In genomic region chr14:99124482-99125104, GRCh38 we compare ENCODE assay signal across 29 cellular contexts.
A peak's percentile ranks its signal among the peaks of the same experiment; 100 is the strongest.
DNase-seq lines count a peak whose midpoint lies in the region; ATAC-seq, FAIRE-seq and TF ChIP-seq lines count a peak whose summit lies in the region.
"Had no signal": no experiment of that assay in that cellular context is flagged by ENCODE, and none has a peak within 500 bp of the region (broad histone marks: within the 10 kb centered on the region; RNA-seq: fewer than 3 reads in every experiment).

No MANE protein-coding gene starts in this region.

- no peak for ATAC-seq in activated CD8-positive, alpha-beta memory T cell treated with anti-CD3 and anti-CD28 coated beads, Interleukin-2, amount 10 ng/mL, durations not matched to agents 7 days and 5 days
- ATAC-seq in HepG2, result peak; percentile 62
- ATAC-seq: effector memory CD8-positive, alpha-beta T cell; gastrocnemius medialis; stimulated activated memory B cell treated with anti-CD40 and anti-IgM and Interleukin-4, amounts not matched to agents 10 μg/mL and 1 μg/mL and 100 μg/mL, for 72 hours had no signal

- in situ Hi-C loops in HepG2 (cut with HindIII; ENCODE audit: extremely low pct_ligation_motif_present, low pct_unique_long_range_greater_than_20kb), result loop anchor here (10.0 kb wide), 1 partner anchor 140 kb away; no protein-coding TSS in a partner anchor

- H3K4me2 ChIP-seq in HepG2 (ENCODE audit: low read depth, low read length) (no peak overlapping the region), smooth muscle cell (no peak overlapping the region)
- H3K4me2 ChIP-seq: neural progenitor cell had no signal

- CTCF ChIA-PET in activated CD8-positive, alpha-beta memory T cell treated with anti-CD3 and anti-CD28 coated beads, Interleukin-2, amount 10 ng/mL, durations not matched to agents 7 days and 5 days (lab: Charles Lee), result no interaction called here
- CTCF ChIA-PET in HepG2 (lab: Yijun Ruan, JAX; ENCODE audit: low intra/inter-chr PET ratio, low total read pairs), result no interaction called here

- H3K4me1 ChIP-seq in HepG2 (ENCODE audit: insufficient read depth, low read length), result 0 out of 2 replicates have a peak, but pooled peaks cover 8% of the 10 kb centered on the region
- no peaks in the 10 kb centered on the region for H3K4me1 ChIP-seq in smooth muscle cell (ENCODE audit: low read depth)
- H3K4me1 ChIP-seq: adrenal gland, gastrocnemius medialis, neural progenitor cell, suprapubic skin had no signal

- H3K4me3 ChIP-seq in HepG2 (replicated peaks in 1 of 3; ENCODE audit: insufficient read depth in 1 of 3, low read depth in 2 of 3, low read length in 3 of 3) (no peak overlapping the region), smooth muscle cell (no peak overlapping the region)
- H3K4me3 ChIP-seq: adrenal gland, gastrocnemius medialis, neural progenitor cell, suprapubic skin had no signal

- TF ChIP-seq CTCF in HepG2 (CRISPR knock-in tag; IDR thresholded peaks at IDR 0.05) (no peak), type B pancreatic cell (conservative IDR thresholded peaks at IDR 0.05) (peak; percentile 23), smooth muscle cell (IDR thresholded peaks at IDR 0.05; ENCODE audit: borderline replicate concordance, insufficient read depth, poor library complexity, severe bottlenecking) (no peak)

- intact Hi-C loops in HepG2 (cut with micrococcal nuclease; ENCODE audit: unreplicated experiment), result no loop called here

- TF ChIP-seq EP300 in HepG2 (IDR thresholded peaks at IDR 0.05; ENCODE audit: low read depth in 2 of 2, low read length in 2 of 2), result no peak
- TF ChIP-seq EP300 in HepG2 (CRISPR knock-in tag; IDR thresholded peaks at IDR 0.05; ENCODE audit: borderline replicate concordance), result no peak

- H3K4me3 Mint-ChIP-seq in activated CD8-positive, alpha-beta memory T cell treated with anti-CD3 and anti-CD28 coated beads, Interleukin-2, amount 10 ng/mL, durations not matched to agents 7 days and 5 days, result no peak overlapping the region
- no peak overlapping the region for H3K4me3 Mint-ChIP-seq in type B pancreatic cell
- no peak overlapping the region for H3K4me3 Mint-ChIP-seq in activated T-cell treated with anti-CD3 and anti-CD28 coated beads, Interleukin-2, amount 50 U/mL, for 24 hours
- H3K4me3 Mint-ChIP-seq: B cell; brain; effector memory CD8-positive, alpha-beta T cell; neural progenitor cell; stimulated activated memory B cell treated with anti-CD40 and anti-IgM and Interleukin-4, amounts not matched to agents 10 μg/mL and 1 μg/mL and 100 μg/mL, for 72 hours had no signal

- no peaks in the 10 kb centered on the region for H3F3A ChIP-seq in smooth muscle cell (ENCODE audit: low read depth)

- no peak for TF ChIP-seq RAD21 in HepG2 (CRISPR knock-in tag; IDR thresholded peaks at IDR 0.05)

- no peak overlapping the region for H3K27ac Mint-ChIP-seq in activated CD8-positive, alpha-beta memory T cell treated with anti-CD3 and anti-CD28 coated beads, Interleukin-2, amount 10 ng/mL, durations not matched to agents 7 days and 5 days
- H3K27ac Mint-ChIP-seq in type B pancreatic cell, result no peak overlapping the region
- no peak overlapping the region for H3K27ac Mint-ChIP-seq in activated T-cell treated with anti-CD3 and anti-CD28 coated beads, Interleukin-2, amount 50 U/mL, for 24 hours
- H3K27ac Mint-ChIP-seq: B cell; brain; neural progenitor cell; stimulated activated memory B cell treated with anti-CD40 and anti-IgM and Interleukin-4, amounts not matched to agents 10 μg/mL and 1 μg/mL and 100 μg/mL, for 72 hours had no signal

- H3K9ac ChIP-seq in HepG2 (ENCODE audit: insufficient read depth, low read depth, low read length), result no peak overlapping the region
- H3K9ac ChIP-seq in smooth muscle cell (ENCODE audit: low read depth), result no peak overlapping the region
- H3K9ac ChIP-seq: neural progenitor cell had no signal

- H4K20me1 ChIP-seq in HepG2 (ENCODE audit: insufficient read depth, low read length) (no peaks in the 10 kb centered on the region), smooth muscle cell (ENCODE audit: low read depth) (no peaks in the 10 kb centered on the region)

- H3K27me3 ChIP-seq in HepG2 (ENCODE audit: control insufficient read depth in 1 of 2, insufficient read depth in 2 of 2, low read length in 2 of 2), result peaks cover 0 to 5% of the 10 kb centered on the region in 2 experiments; a peak in 2 of 5 replicates
- H3K27me3 ChIP-seq in smooth muscle cell (ENCODE audit: low read depth), result no peaks in the 10 kb centered on the region
- H3K27me3 ChIP-seq: neural progenitor cell had no signal

- H3K36me3 ChIP-seq in HepG2 (replicated peaks in 1 of 2; ENCODE audit: control insufficient read depth in 1 of 2, insufficient read depth in 2 of 2, low read length in 2 of 2), result no peaks in the 10 kb centered on the region
- no peaks in the 10 kb centered on the region for H3K36me3 ChIP-seq in smooth muscle cell (ENCODE audit: low read depth)
- H3K36me3 ChIP-seq: adrenal gland, gastrocnemius medialis, neural progenitor cell, suprapubic skin had no signal

- H3K36me3 Mint-ChIP-seq in activated CD8-positive, alpha-beta memory T cell treated with anti-CD3 and anti-CD28 coated beads, Interleukin-2, amount 10 ng/mL, durations not matched to agents 7 days and 5 days, result no peaks in the 10 kb centered on the region
- no peaks in the 10 kb centered on the region for H3K36me3 Mint-ChIP-seq in type B pancreatic cell
- H3K36me3 Mint-ChIP-seq in activated T-cell treated with anti-CD3 and anti-CD28 coated beads, Interleukin-2, amount 50 U/mL, for 24 hours (ENCODE audit: low read depth), result no peaks in the 10 kb centered on the region
- H3K36me3 Mint-ChIP-seq: brain; neural progenitor cell; stimulated activated memory B cell treated with anti-CD40 and anti-IgM and Interleukin-4, amounts not matched to agents 10 μg/mL and 1 μg/mL and 100 μg/mL, for 72 hours had no signal

- FAIRE-seq in HepG2 (lab: Jason Lieb, UNC), result no peak
- FAIRE-seq: A204.1, urothelium cell line had no signal

- TF ChIP-seq POLR2A in HepG2 (IDR thresholded peaks at IDR 0.05; ENCODE audit: insufficient read depth in 1 of 2, low read depth in 2 of 2, low read length in 2 of 2), result no peak

- H3K9me3 ChIP-seq in HepG2 (ENCODE audit: low read length) (no peaks in the 10 kb centered on the region), smooth muscle cell (replicated peaks; ENCODE audit: low read depth) (no peaks in the 10 kb centered on the region)
- H3K9me3 ChIP-seq: adrenal gland, gastrocnemius medialis, suprapubic skin had no signal

- H2AFZ ChIP-seq in HepG2 (ENCODE audit: low read length) (no peak overlapping the region), smooth muscle cell (ENCODE audit: low read depth) (no peak overlapping the region)
- H2AFZ ChIP-seq: neural progenitor cell had no signal

- BruUV-seq in HepG2 (replicated peaks; lab: Mats Ljungman, UMichigan), result no TSS peak

- DNase-seq in activated effector memory CD4-positive, alpha-beta T cell treated with anti-CD3 and anti-CD28 coated beads, Interleukin-2, amount 50 U/mL, for 16 hours, result peak; percentile 41
- DNase-seq in activated effector memory CD4-positive, alpha-beta T cell treated with Interleukin-2 at 50 U/mL for 16 hours, result no peak
- peak; percentile 25 for DNase-seq in activated CD8-positive, alpha-beta memory T cell treated with anti-CD3 and anti-CD28 coated beads, Interleukin-2, amount 10 ng/mL, durations not matched to agents 7 days and 5 days
- no peak for DNase-seq in HepG2 (ENCODE audit: low spot score)
- DNase-seq in type B pancreatic cell (ENCODE audit: extremely low spot score, unreplicated experiment), result no peak
- DNase-seq in smooth muscle cell (lab: John Stamatoyannopoulos, UW; ENCODE audit: unreplicated experiment), result no peak
- DNase-seq in middle frontal gyrus (ENCODE audit: extremely low spot score, low spot score), result no peak
- no peak for DNase-seq in activated T-cell treated with anti-CD3 and anti-CD28 coated beads, Interleukin-2, amount 50 U/mL, for 24 hours
- DNase-seq: activated CD4-positive, alpha-beta T cell treated with anti-CD3 and anti-CD28 coated beads, Interleukin-2, amount 50 U/mL, for 4 hours; activated CD4-positive, CD25-positive, alpha-beta regulatory T cell; activated naive CD4-positive, alpha-beta T cell treated with Interleukin-2 at 50 U/mL for 16 hours; activated T-cell treated with anti-CD3 and anti-CD28 coated beads, Interleukin-2, amount 50 U/mL, for 1 hour; effector memory CD8-positive, alpha-beta T cell; gastrocnemius medialis; GDM1; hippocampal formation; NCI-H1092; NCI-H187; NCI-H2227 treated with DMSO at 0.1 percent for 48 hours; stimulated activated CD4-positive, alpha-beta T cell treated with anti-CD3 and anti-CD28 coated beads, Interleukin-2, amount 100 ng/mL, for 48 hours had no signal

- H3K4me1 Mint-ChIP-seq in activated CD8-positive, alpha-beta memory T cell treated with anti-CD3 and anti-CD28 coated beads, Interleukin-2, amount 10 ng/mL, durations not matched to agents 7 days and 5 days, result peaks cover 9% of the 10 kb centered on the region
- H3K4me1 Mint-ChIP-seq in type B pancreatic cell (ENCODE audit: unreplicated experiment), result peaks cover 20% of the 10 kb centered on the region
- H3K4me1 Mint-ChIP-seq in activated T-cell treated with anti-CD3 and anti-CD28 coated beads, Interleukin-2, amount 50 U/mL, for 24 hours (ENCODE audit: low read depth), result peaks cover 11% of the 10 kb centered on the region
- H3K4me1 Mint-ChIP-seq: B cell; stimulated activated memory B cell treated with anti-CD40 and anti-IgM and Interleukin-4, amounts not matched to agents 10 μg/mL and 1 μg/mL and 100 μg/mL, for 72 hours had no signal

- WGBS in HepG2 (ENCODE audit: low lambda C conversion rate), result 46% methylated on average over 7 of the region's 10 CpGs
- WGBS in smooth muscle cell (ENCODE audit: low lambda C conversion rate), result 96% methylated on average over 10 of the region's 10 CpGs

- POLR2A ChIA-PET in HepG2 (lab: Yijun Ruan, JAX), result no interaction called here

- H3K27ac ChIP-seq in HepG2 (ENCODE audit: extremely low read length, insufficient read depth, low read length) (no peak overlapping the region), smooth muscle cell (ENCODE audit: low read depth) (no peak overlapping the region)
- H3K27ac ChIP-seq: adrenal gland, gastrocnemius medialis, HL-60, neural progenitor cell, suprapubic skin had no signal

- no peaks in the 10 kb centered on the region for H3K27me3 Mint-ChIP-seq in activated CD8-positive, alpha-beta memory T cell treated with anti-CD3 and anti-CD28 coated beads, Interleukin-2, amount 10 ng/mL, durations not matched to agents 7 days and 5 days
- peaks cover 7% of the 10 kb centered on the region for H3K27me3 Mint-ChIP-seq in type B pancreatic cell
- H3K27me3 Mint-ChIP-seq in activated T-cell treated with anti-CD3 and anti-CD28 coated beads, Interleukin-2, amount 50 U/mL, for 24 hours, result peaks cover 1% of the 10 kb centered on the region
- H3K27me3 Mint-ChIP-seq: B cell; brain; stimulated activated memory B cell treated with anti-CD40 and anti-IgM and Interleukin-4, amounts not matched to agents 10 μg/mL and 1 μg/mL and 100 μg/mL, for 72 hours had no signal

- H3K9me3 Mint-ChIP-seq in activated CD8-positive, alpha-beta memory T cell treated with anti-CD3 and anti-CD28 coated beads, Interleukin-2, amount 10 ng/mL, durations not matched to agents 7 days and 5 days (ENCODE audit: low read depth), result no peaks in the 10 kb centered on the region
- peaks cover 6% of the 10 kb centered on the region for H3K9me3 Mint-ChIP-seq in type B pancreatic cell
- H3K9me3 Mint-ChIP-seq in activated T-cell treated with anti-CD3 and anti-CD28 coated beads, Interleukin-2, amount 50 U/mL, for 24 hours, result no peaks in the 10 kb centered on the region
- H3K9me3 Mint-ChIP-seq: brain; effector memory CD8-positive, alpha-beta T cell; neural progenitor cell had no signal

- no peaks in the 10 kb centered on the region for H3K79me2 ChIP-seq in HepG2 (ENCODE audit: insufficient read depth, low read length)
- H3K79me2 ChIP-seq in smooth muscle cell (ENCODE audit: low read depth), result no peaks in the 10 kb centered on the region

Comparison
In these comparisons a context has a peak if more than half of its experiments do, and no peak if none do; other contexts are left out.
1. DNase-seq: peak in activated effector memory CD4-positive, alpha-beta T cell treated with anti-CD3 and anti-CD28 coated beads, Interleukin-2, amount 50 U/mL, for 16 hours (single experiment) and activated CD8-positive, alpha-beta memory T cell treated with anti-CD3 and anti-CD28 coated beads, Interleukin-2, amount 10 ng/mL, durations not matched to agents 7 days and 5 days (single experiment); none in activated effector memory CD4-positive, alpha-beta T cell treated with Interleukin-2 at 50 U/mL for 16 hours (single experiment), HepG2 (single experiment), type B pancreatic cell (single experiment), smooth muscle cell (single experiment), middle frontal gyrus (single experiment) and activated T-cell treated with anti-CD3 and anti-CD28 coated beads, Interleukin-2, amount 50 U/mL, for 24 hours (single experiment).